ENCODE assay signal across 1 cellular context in the genomic region with DNA sequence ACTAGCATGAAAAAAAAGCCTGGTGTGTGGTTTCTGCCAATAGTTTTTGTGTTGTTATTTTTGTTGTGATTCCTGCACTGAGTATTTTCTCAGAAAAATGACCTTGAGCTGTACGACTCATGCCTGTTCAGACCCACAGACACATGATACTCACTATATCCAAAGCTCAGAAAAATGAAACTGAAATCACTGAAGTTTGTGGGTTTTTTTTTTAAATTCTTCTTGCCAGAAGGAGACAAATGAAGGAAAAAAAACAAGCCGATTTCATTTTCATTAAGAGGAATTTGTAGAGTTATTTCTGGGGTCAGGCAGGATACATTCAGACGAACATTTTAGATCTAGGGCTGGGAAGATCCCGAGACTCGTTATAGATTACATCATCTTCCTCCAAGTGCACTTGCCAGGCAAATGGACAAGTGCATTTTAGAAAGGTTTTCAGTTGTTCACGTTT.
TF ChIP-seq lines count a peak whose summit lies in the region.

No MANE protein-coding gene starts in this region.

TF ChIP-seq in HEK293, 187 proteins besides CTCF, POLR2A, EP300 and RAD21 (continued from another document):
- TF ChIP-seq, protein P1, sequence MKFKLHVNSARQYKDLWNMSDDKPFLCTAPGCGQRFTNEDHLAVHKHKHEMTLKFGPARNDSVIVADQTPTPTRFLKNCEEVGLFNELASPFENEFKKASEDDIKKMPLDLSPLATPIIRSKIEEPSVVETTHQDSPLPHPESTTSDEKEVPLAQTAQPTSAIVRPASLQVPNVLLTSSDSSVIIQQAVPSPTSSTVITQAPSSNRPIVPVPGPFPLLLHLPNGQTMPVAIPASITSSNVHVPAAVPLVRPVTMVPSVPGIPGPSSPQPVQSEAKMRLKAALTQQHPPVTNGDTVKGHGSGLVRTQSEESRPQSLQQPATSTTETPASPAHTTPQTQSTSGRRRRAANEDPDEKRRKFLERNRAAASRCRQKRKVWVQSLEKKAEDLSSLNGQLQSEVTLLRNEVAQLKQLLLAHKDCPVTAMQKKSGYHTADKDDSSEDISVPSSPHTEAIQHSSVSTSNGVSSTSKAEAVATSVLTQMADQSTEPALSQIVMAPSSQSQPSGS (tag by site-specific recombination; IDR thresholded peaks at IDR 0.05; ENCODE audit: low read depth) = peak; percentile 80
- TF ChIP-seq ZNF16 (tag by site-specific recombination; IDR thresholded peaks at IDR 0.05; ENCODE audit: low read depth) (no peak), ZNF132 (tag by site-specific recombination; IDR thresholded peaks at IDR 0.05; ENCODE audit: borderline replicate concordance) (no peak), ZNF530 (tag by site-specific recombination; IDR thresholded peaks at IDR 0.05; ENCODE audit: low read depth) (no peak), PRDM6 (tag by site-specific recombination; IDR thresholded peaks at IDR 0.05) (peak; percentile 35; the same call in 1 of the 2 replicates), ZBTB17 (tag by site-specific recombination; IDR thresholded peaks at IDR 0.05) (peak; percentile 18; the same call in 1 of the 2 replicates)
